ENCODE assay signal across 10 cellular contexts in genomic region chr11:85123752-85124231, GRCh38.
DNase-seq lines count a peak whose midpoint lies in the region; ATAC-seq and TF ChIP-seq lines count a peak whose summit lies in the region.
"Had no signal": no experiment of that assay in that cellular context is flagged by ENCODE, and none has a peak within 500 bp of the region (broad histone marks: within the 10 kb centered on the region; RNA-seq: fewer than 3 reads in every experiment).

No MANE protein-coding gene starts in this region.

- H3K9ac ChIP-seq in endocrine pancreas (ENCODE audit: control insufficient read depth, insufficient read depth, low read length): no peak overlapping the region

- no peaks in the 10 kb centered on the region for H3K9me3 Mint-ChIP-seq in WTC11

- no peaks in the 10 kb centered on the region for H3K36me3 ChIP-seq in endocrine pancreas (ENCODE audit: control insufficient read depth, insufficient read depth, low read length)

- H3K27me3 ChIP-seq in endocrine pancreas (ENCODE audit: control insufficient read depth, insufficient read depth, low read length): no peaks in the 10 kb centered on the region

- no peaks in the 10 kb centered on the region for H3K27me3 Mint-ChIP-seq in WTC11 (ENCODE audit: low read depth)
- H3K27me3 Mint-ChIP-seq: activated naive CD8-positive, alpha-beta T cell treated with anti-CD3 and anti-CD28 coated beads, Interleukin-2, amount 50 U/mL, for 24 hours had no signal

- ATAC-seq in GM18505 (IDR thresholded peaks at IDR 0.05; ENCODE audit: unreplicated experiment) (peak; percentile 94), GM21447 (IDR thresholded peaks at IDR 0.05; ENCODE audit: unreplicated experiment) (peak; percentile 95), HG03159 (IDR thresholded peaks at IDR 0.05; ENCODE audit: unreplicated experiment) (peak; percentile 95), WTC11 (no peak)
- ATAC-seq: activated naive CD8-positive, alpha-beta T cell treated with anti-CD3 and anti-CD28 coated beads, Interleukin-2, amount 50 U/mL, for 24 hours had no signal

- TF ChIP-seq CTCF in WTC11 (IDR thresholded peaks at IDR 0.05): no peak

- H3K4me3 ChIP-seq in endocrine pancreas (ENCODE audit: control insufficient read depth, insufficient read depth, low read length): peak overlapping the region; percentile 82
- H3K4me3 ChIP-seq: lung had no signal

- H3K4me1 Mint-ChIP-seq in WTC11: 0 out of 2 replicates have a peak, but pooled peaks cover 3% of the 10 kb centered on the region
- H3K4me1 Mint-ChIP-seq: activated naive CD8-positive, alpha-beta T cell treated with anti-CD3 and anti-CD28 coated beads, Interleukin-2, amount 50 U/mL, for 24 hours had no signal

- no peaks in the 10 kb centered on the region for H3K36me3 Mint-ChIP-seq in WTC11

- POLR2A ChIA-PET in WTC11 (lab: Charles Lee): no interaction called here

- H3K27ac Mint-ChIP-seq in WTC11: no peak overlapping the region
- H3K27ac Mint-ChIP-seq: activated naive CD8-positive, alpha-beta T cell treated with anti-CD3 and anti-CD28 coated beads, Interleukin-2, amount 50 U/mL, for 24 hours had no signal

- no peaks in the 10 kb centered on the region for H3K9me3 ChIP-seq in endocrine pancreas (ENCODE audit: control insufficient read depth, low read length)

- CTCF ChIA-PET in WTC11 (lab: Charles Lee): no interaction called here

- no peak for DNase-seq in WTC11 (ENCODE audit: low spot score)
- DNase-seq in NCI-H2196 (lab: John Stamatoyannopoulos, UW; ENCODE audit: unreplicated experiment): no peak
- no peak for DNase-seq in COLO829 (ENCODE audit: low spot score)
- DNase-seq in DMS79 treated with DMSO at 0.1 percent for 48 hours (lab: John Stamatoyannopoulos, UW): no peak
- DNase-seq: activated naive CD8-positive, alpha-beta T cell treated with anti-CD3 and anti-CD28 coated beads, Interleukin-2, amount 50 U/mL, for 24 hours had no signal

- TF ChIP-seq POLR2A in GM18505 (IDR thresholded peaks at IDR 0.05; ENCODE audit: borderline replicate concordance, extremely low read depth, insufficient read depth, insufficient read length): no peak

- peaks cover 6% of the 10 kb centered on the region for H3K4me1 ChIP-seq in endocrine pancreas (ENCODE audit: control insufficient read depth, insufficient read depth, low read length)

- no peak overlapping the region for H3K4me3 Mint-ChIP-seq in WTC11
- H3K4me3 Mint-ChIP-seq: activated naive CD8-positive, alpha-beta T cell treated with anti-CD3 and anti-CD28 coated beads, Interleukin-2, amount 50 U/mL, for 24 hours had no signal

TF ChIP-seq in WTC11, 78 proteins besides CTCF, POLR2A, EP300 and RAD21:
- TF ChIP-seq, protein P1, sequence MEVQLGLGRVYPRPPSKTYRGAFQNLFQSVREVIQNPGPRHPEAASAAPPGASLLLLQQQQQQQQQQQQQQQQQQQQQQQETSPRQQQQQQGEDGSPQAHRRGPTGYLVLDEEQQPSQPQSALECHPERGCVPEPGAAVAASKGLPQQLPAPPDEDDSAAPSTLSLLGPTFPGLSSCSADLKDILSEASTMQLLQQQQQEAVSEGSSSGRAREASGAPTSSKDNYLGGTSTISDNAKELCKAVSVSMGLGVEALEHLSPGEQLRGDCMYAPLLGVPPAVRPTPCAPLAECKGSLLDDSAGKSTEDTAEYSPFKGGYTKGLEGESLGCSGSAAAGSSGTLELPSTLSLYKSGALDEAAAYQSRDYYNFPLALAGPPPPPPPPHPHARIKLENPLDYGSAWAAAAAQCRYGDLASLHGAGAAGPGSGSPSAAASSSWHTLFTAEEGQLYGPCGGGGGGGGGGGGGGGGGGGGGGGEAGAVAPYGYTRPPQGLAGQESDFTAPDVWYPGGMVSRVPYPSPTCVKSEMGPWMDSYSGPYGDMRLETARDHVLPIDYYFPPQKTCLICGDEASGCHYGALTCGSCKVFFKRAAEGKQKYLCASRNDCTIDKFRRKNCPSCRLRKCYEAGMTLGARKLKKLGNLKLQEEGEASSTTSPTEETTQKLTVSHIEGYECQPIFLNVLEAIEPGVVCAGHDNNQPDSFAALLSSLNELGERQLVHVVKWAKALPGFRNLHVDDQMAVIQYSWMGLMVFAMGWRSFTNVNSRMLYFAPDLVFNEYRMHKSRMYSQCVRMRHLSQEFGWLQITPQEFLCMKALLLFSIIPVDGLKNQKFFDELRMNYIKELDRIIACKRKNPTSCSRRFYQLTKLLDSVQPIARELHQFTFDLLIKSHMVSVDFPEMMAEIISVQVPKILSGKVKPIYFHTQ (CRISPR knock-in tag; IDR thresholded peaks at IDR 0.05): no peak
- TF ChIP-seq PRRX2 (CRISPR knock-in tag; IDR thresholded peaks at IDR 0.05) (no peak), CREB1 (CRISPR knock-in tag; IDR thresholded peaks at IDR 0.05) (no peak), ZNF263 (CRISPR knock-in tag; IDR thresholded peaks at IDR 0.05; ENCODE audit: low read depth) (no peak), ATF2 (CRISPR knock-in tag; IDR thresholded peaks at IDR 0.05; ENCODE audit: borderline replicate concordance, low read depth) (no peak), CREM (CRISPR knock-in tag; IDR thresholded peaks at IDR 0.05) (no peak), HMGXB4 (CRISPR knock-in tag; IDR thresholded peaks at IDR 0.05) (no peak), NR2C2 (CRISPR knock-in tag; IDR thresholded peaks at IDR 0.05) (no peak), SP1 (CRISPR knock-in tag; conservative IDR thresholded peaks at IDR 0.05) (no peak), ZNF219 (CRISPR knock-in tag; IDR thresholded peaks at IDR 0.05; ENCODE audit: borderline replicate concordance) (no peak), ZNF416 (CRISPR knock-in tag; IDR thresholded peaks at IDR 0.05) (no peak), ZNF232 (CRISPR knock-in tag; IDR thresholded peaks at IDR 0.05) (no peak)
- TF ChIP-seq, protein P2, sequence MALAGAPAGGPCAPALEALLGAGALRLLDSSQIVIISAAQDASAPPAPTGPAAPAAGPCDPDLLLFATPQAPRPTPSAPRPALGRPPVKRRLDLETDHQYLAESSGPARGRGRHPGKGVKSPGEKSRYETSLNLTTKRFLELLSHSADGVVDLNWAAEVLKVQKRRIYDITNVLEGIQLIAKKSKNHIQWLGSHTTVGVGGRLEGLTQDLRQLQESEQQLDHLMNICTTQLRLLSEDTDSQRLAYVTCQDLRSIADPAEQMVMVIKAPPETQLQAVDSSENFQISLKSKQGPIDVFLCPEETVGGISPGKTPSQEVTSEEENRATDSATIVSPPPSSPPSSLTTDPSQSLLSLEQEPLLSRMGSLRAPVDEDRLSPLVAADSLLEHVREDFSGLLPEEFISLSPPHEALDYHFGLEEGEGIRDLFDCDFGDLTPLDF (CRISPR knock-in tag; IDR thresholded peaks at IDR 0.05): no peak
- TF ChIP-seq, protein P3, sequence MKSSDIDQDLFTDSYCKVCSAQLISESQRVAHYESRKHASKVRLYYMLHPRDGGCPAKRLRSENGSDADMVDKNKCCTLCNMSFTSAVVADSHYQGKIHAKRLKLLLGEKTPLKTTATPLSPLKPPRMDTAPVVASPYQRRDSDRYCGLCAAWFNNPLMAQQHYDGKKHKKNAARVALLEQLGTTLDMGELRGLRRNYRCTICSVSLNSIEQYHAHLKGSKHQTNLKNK (CRISPR knock-in tag; IDR thresholded peaks at IDR 0.05): no peak
